Comparison of ENCODE assay signal across 16 cellular contexts in genomic region chr7:101081432-101081831, GRCh38. TPM values are rescaled to one million over a fixed set of nuclear protein-coding genes. Genes with fewer than 3 reads are reported as not detected.
"Had no signal": no experiment of that assay in that cellular context is flagged by ENCODE, and none has a peak within 500 bp of the region (broad histone marks: within the 10 kb centered on the region; RNA-seq: fewer than 3 reads in every experiment).

No MANE protein-coding gene starts in this region.

- H3K36me3 ChIP-seq: left lung, tibial artery had no signal

- ATAC-seq: left lung; naive thymus-derived CD4-positive, alpha-beta T cell; sciatic nerve; stimulated activated effector memory CD8-positive, alpha-beta T cell treated with anti-CD3 and anti-CD28 coated beads, Interleukin-12 subunit alpha, Interleukin-12 subunit beta, amount 100 ng/mL, for 72 hours; stimulated activated naive CD8-positive, alpha-beta T cell treated with anti-CD3 and anti-CD28 coated beads, Interleukin-15, amount 100 ng/mL, for 72 hours; WTC11 had no signal

- FAIRE-seq: small intestine had no signal

- H3K27me3 ChIP-seq: left lung had no signal

- H3K9me3 ChIP-seq: left lung, tibial artery had no signal

- H3K27ac ChIP-seq: left lung, tibial artery had no signal

- DNase-seq: activated gamma-delta T cell treated with Interleukin-2 at 50 U/mL for 16 hours; activated T-cell treated with anti-CD3 and anti-CD28 coated beads, Interleukin-2, amount 50 U/mL, for 1 hour; effector CD4-positive, alpha-beta T cell; foreskin melanocyte; immature natural killer cell; left lung; naive thymus-derived CD4-positive, alpha-beta T cell; occipital lobe; small intestine; stimulated activated CD4-positive, alpha-beta T cell treated with anti-CD3 and anti-CD28 coated beads, Interleukin-2, amount 100 ng/mL, for 24 hours; stimulated activated naive CD8-positive, alpha-beta T cell treated with anti-CD3 and anti-CD28 coated beads, Interleukin-15, amount 100 ng/mL, for 72 hours; tibial artery had no signal

- H3K4me3 ChIP-seq: left lung, lung, tibial artery had no signal

RNA-seq across cellular contexts. Expression of gene SERPINE1, which starts 45.5 kb away (rescaled TPM):
- polyA plus RNA-seq: naive thymus-derived CD4-positive, alpha-beta T cell had no signal
